8 cellular contexts compared by ENCODE assay signal in the genomic region with DNA sequence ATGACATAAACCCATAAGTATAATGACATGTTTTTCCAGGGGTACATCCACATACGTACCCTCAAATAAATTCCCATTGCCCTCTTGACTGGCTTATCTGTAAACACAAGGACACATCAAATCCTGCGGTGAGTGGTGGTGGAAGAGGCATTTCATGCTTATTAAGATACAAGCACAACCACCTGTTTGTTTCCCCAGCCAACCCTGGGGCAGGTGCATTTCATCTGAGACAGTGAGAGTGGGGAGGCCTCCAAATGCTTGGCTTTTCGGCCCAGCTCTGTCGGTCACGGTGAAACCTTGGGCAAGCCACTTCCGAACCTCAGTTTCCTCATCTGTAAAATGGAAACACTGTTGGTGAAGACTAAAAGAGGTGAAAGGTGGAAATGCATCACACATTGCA. TPM values are rescaled to one million over a fixed set of nuclear protein-coding genes. Genes with fewer than 3 reads are reported as not detected.
"Had no signal": no experiment of that assay in that cellular context is flagged by ENCODE, and none has a peak within 500 bp of the region (broad histone marks: within the 10 kb centered on the region; RNA-seq: fewer than 3 reads in every experiment).

No MANE protein-coding gene starts in this region.

RNA-seq across cellular contexts. Expression of gene CELA2B, which starts 8.5 kb away (rescaled TPM):
- total RNA-seq: HT1080; NCI-H460; PC-9; Peyer's patch; Right ventricle myocardium inferior; RPMI7951; SJSA1; T-helper 1 cell treated with Interleukin-12 subunit alpha and Interleukin-12 subunit beta and Interleukin-4 antibody, amounts not matched to agents 30 ng/mL and 1 ng/mL, for 36 hours had no signal

RNA-seq across cellular contexts. Expression of gene CELA2A, which starts 27.9 kb away (rescaled TPM):
- total RNA-seq: HT1080; NCI-H460; PC-9; Peyer's patch; Right ventricle myocardium inferior; RPMI7951; SJSA1; T-helper 1 cell treated with Interleukin-12 subunit alpha and Interleukin-12 subunit beta and Interleukin-4 antibody, amounts not matched to agents 30 ng/mL and 1 ng/mL, for 36 hours had no signal

RNA-seq across cellular contexts. Expression of gene CTRC, which starts 46.2 kb away (rescaled TPM):
- total RNA-seq: HT1080, NCI-H460, PC-9, Right ventricle myocardium inferior, SJSA1 had no signal
